Comparison of ENCODE assay signal across 10 cellular contexts in genomic region chr15:34241376-34242350, GRCh38. TPM values are rescaled to one million over a fixed set of nuclear protein-coding genes. Genes with fewer than 3 reads are reported as not detected.
DNase-seq lines count a peak whose midpoint lies in the region; ATAC-seq and TF ChIP-seq lines count a peak whose summit lies in the region.
"Had no signal": no experiment of that assay in that cellular context is flagged by ENCODE, and none has a peak within 500 bp of the region (broad histone marks: within the 10 kb centered on the region; RNA-seq: fewer than 3 reads in every experiment).

No MANE protein-coding gene starts in this region.

- in situ Hi-C loops in GM13976 (cut with MboI; ENCODE audit: low sequenced_read_pairs, unreplicated experiment): loop anchor here (25.0 kb wide), 1 partner anchor 346 kb away; the partner anchor contains the start of gene GOLGA8B

- H3K36me3 Mint-ChIP-seq in CD14-positive monocyte: peaks cover 82 to 94% of the 10 kb centered on the region in 2 donors
- peaks cover 80% of the 10 kb centered on the region for H3K36me3 Mint-ChIP-seq in activated T-cell treated with anti-CD3 and anti-CD28 coated beads, Interleukin-2, amount 50 U/mL, for 24 hours (ENCODE audit: low read depth)

- no peak overlapping the region for H3K27ac Mint-ChIP-seq in CD14-positive monocyte
- H3K27ac Mint-ChIP-seq in activated T-cell treated with anti-CD3 and anti-CD28 coated beads, Interleukin-2, amount 50 U/mL, for 24 hours: peak overlapping the region; percentile 55

- H3K9me3 Mint-ChIP-seq in CD14-positive monocyte: no peaks in the 10 kb centered on the region
- no peaks in the 10 kb centered on the region for H3K9me3 Mint-ChIP-seq in activated T-cell treated with anti-CD3 and anti-CD28 coated beads, Interleukin-2, amount 50 U/mL, for 24 hours

- H3K4me3 ChIP-seq in Loucy (ENCODE audit: low read length, poor library complexity, severe bottlenecking) (no peak overlapping the region), retinal pigment epithelial cell (ENCODE audit: low read length) (no peak overlapping the region)
- H3K4me3 ChIP-seq: SK-N-MC, skin epidermis had no signal

- no peak overlapping the region for H3K4me2 ChIP-seq in Loucy (ENCODE audit: low read depth, low read length, poor library complexity, severe bottlenecking)

- no peak overlapping the region for H3K4me3 Mint-ChIP-seq in CD14-positive monocyte
- H3K4me3 Mint-ChIP-seq in activated T-cell treated with anti-CD3 and anti-CD28 coated beads, Interleukin-2, amount 50 U/mL, for 24 hours: no peak overlapping the region

- H3K79me2 ChIP-seq in Loucy (ENCODE audit: insufficient read depth, low read length): no peaks in the 10 kb centered on the region

- TF ChIP-seq CTCF in CD14-positive monocyte (IDR thresholded peaks at IDR 0.05) (peak; percentile 88), GM13976 (IDR thresholded peaks at IDR 0.05; ENCODE audit: borderline replicate concordance, control extremely low read depth, extremely low read depth, insufficient read depth, missing control alignments) (peak; percentile 54), Loucy (conservative IDR thresholded peaks at IDR 0.05; ENCODE audit: low read length) (peak; percentile 86), retinal pigment epithelial cell (conservative IDR thresholded peaks at IDR 0.05; ENCODE audit: low read depth, low read length) (peak; percentile 81)

- DNase-seq in CD14-positive monocyte (ENCODE audit: low spot score): no peak
- DNase-seq in GM13976 (ENCODE audit: low spot score): peak; percentile 59
- no peak for DNase-seq in activated T-cell treated with anti-CD3 and anti-CD28 coated beads, Interleukin-2, amount 50 U/mL, for 24 hours
- peak; percentile 60 for DNase-seq in germinal center (ENCODE audit: low spot score)
- DNase-seq in retinal pigment epithelial cell (ENCODE audit: low read depth): no peak
- DNase-seq in posterior vena cava (ENCODE audit: low spot score): no peak

- no peaks in the 10 kb centered on the region for H3K4me1 Mint-ChIP-seq in CD14-positive monocyte
- H3K4me1 Mint-ChIP-seq in activated T-cell treated with anti-CD3 and anti-CD28 coated beads, Interleukin-2, amount 50 U/mL, for 24 hours (ENCODE audit: low read depth): peaks cover 53% of the 10 kb centered on the region

- H3F3A ChIP-seq in Loucy (ENCODE audit: low read depth): no peaks in the 10 kb centered on the region; the same call in 1 of the 2 replicates

- no peaks in the 10 kb centered on the region for H3K27me3 ChIP-seq in Loucy (ENCODE audit: insufficient read depth, low read length, poor library complexity, severe bottlenecking)

- H4K20me1 ChIP-seq in Loucy (ENCODE audit: insufficient read depth, low read length, poor library complexity, severe bottlenecking): no peaks in the 10 kb centered on the region

- no peak overlapping the region for H2AFZ ChIP-seq in Loucy (ENCODE audit: low read length)

- H3K9ac ChIP-seq in Loucy (ENCODE audit: low read depth, low read length, poor library complexity, severe bottlenecking): no peak overlapping the region

- no peaks in the 10 kb centered on the region for H3K4me1 ChIP-seq in Loucy (ENCODE audit: insufficient read depth, low read length, poor library complexity, severe bottlenecking)

- peaks cover 85% of the 10 kb centered on the region for H3K36me3 ChIP-seq in Loucy (ENCODE audit: insufficient read depth, low read length)

- no peaks in the 10 kb centered on the region for H3K9me2 ChIP-seq in Loucy (replicated peaks; ENCODE audit: low read depth, low read length)

- H3K27me3 Mint-ChIP-seq in CD14-positive monocyte (ENCODE audit: low read depth in 3 of 3): peaks cover 0 to 2% (median 0%) of the 10 kb centered on the region in 3 donors
- no peaks in the 10 kb centered on the region for H3K27me3 Mint-ChIP-seq in activated T-cell treated with anti-CD3 and anti-CD28 coated beads, Interleukin-2, amount 50 U/mL, for 24 hours

- intact Hi-C loops in CD14-positive monocyte (cut with micrococcal nuclease): loop anchor here (2.0 to 10.0 kb wide), 3 partner anchors 31 to 123 kb away; partner anchors contain the start of genes LPCAT4 (in 1 of the 2), NOP10 (in 1 of the 2) and NUTM1 (in 1 of the 2)
- intact Hi-C loops in posterior vena cava (cut with DNase I): loop anchor here in 1 of 2 donors (10.0 kb wide), 1 partner anchor 123 kb away; the partner anchor contains the start of gene LPCAT4

- ATAC-seq in HG02571 (IDR thresholded peaks at IDR 0.05; ENCODE audit: unreplicated experiment): no peak

- H3K9me3 ChIP-seq in Loucy (ENCODE audit: insufficient read depth, low read depth, low read length): no peaks in the 10 kb centered on the region

RNA-seq across cellular contexts. Expression of gene EMC4, which starts 16.8 kb away (rescaled TPM):
- polyA plus RNA-seq in CD14-positive monocyte: 100 to 1,000 TPM; 116 to 142 TPM
- total RNA-seq in posterior vena cava: 10 to 100 TPM; 70.6 to 72.8 TPM

RNA-seq across cellular contexts. Expression of gene KATNBL1, which starts 31.8 kb away (rescaled TPM):
- 10 to 100 TPM; 37.7 to 38.4 TPM for polyA plus RNA-seq in CD14-positive monocyte
- 10 to 100 TPM; 40.1 to 54.8 TPM for total RNA-seq in posterior vena cava

Comparison
In these comparisons a context has a peak if more than half of its experiments do, and no peak if none do; other contexts are left out.
1. DNase-seq: peak in GM13976 (single experiment) and germinal center (single experiment); none in CD14-positive monocyte (single experiment), activated T-cell treated with anti-CD3 and anti-CD28 coated beads, Interleukin-2, amount 50 U/mL, for 24 hours (single experiment), retinal pigment epithelial cell (single experiment) and posterior vena cava (single experiment).
2. Peak in every context shown above with its lines, with median percentiles within 50 percentile points of each other: CTCF ChIP-seq.